Comparison of ENCODE assay signal across 20 cellular contexts in genomic region chr12:93664573-93665138, GRCh38. TPM values are rescaled to one million over a fixed set of nuclear protein-coding genes. Genes with fewer than 3 reads are reported as not detected.
DNase-seq lines count a peak whose midpoint lies in the region; ATAC-seq, FAIRE-seq and TF ChIP-seq lines count a peak whose summit lies in the region.
"Had no signal": no experiment of that assay in that cellular context is flagged by ENCODE, and none has a peak within 500 bp of the region (broad histone marks: within the 10 kb centered on the region; RNA-seq: fewer than 3 reads in every experiment).

No MANE protein-coding gene starts in this region.

- TF ChIP-seq CTCF in IMR-90 (conservative IDR thresholded peaks at IDR 0.05; ENCODE audit: low read depth, low read length) = no peak
- TF ChIP-seq CTCF in astrocyte of the cerebellum (IDR thresholded peaks at IDR 0.05; ENCODE audit: low read depth, low read length, missing control alignments) = no peak
- TF ChIP-seq CTCF in fibroblast of the aortic adventitia (IDR thresholded peaks at IDR 0.05; ENCODE audit: insufficient read depth, low read length) = no peak
- no peak for TF ChIP-seq CTCF in D721Med (IDR thresholded peaks at IDR 0.05; ENCODE audit: insufficient read depth, missing control alignments)

- no peak overlapping the region for H3K18ac ChIP-seq in IMR-90 (ENCODE audit: low read depth, low read length)

- H3K23ac ChIP-seq in IMR-90 (ENCODE audit: low read depth, low read length) = no peak overlapping the region

- no peak overlapping the region for H2AK9ac ChIP-seq in IMR-90 (replicated peaks; ENCODE audit: low read depth, low read length, poor library complexity)

- TF ChIP-seq RAD21 in IMR-90 (IDR thresholded peaks at IDR 0.05; ENCODE audit: low read length) = no peak

- CTCF ChIA-PET in IMR-90 (lab: Yijun Ruan, JAX) = no interaction called here

- no peak overlapping the region for H3K56ac ChIP-seq in IMR-90 (ENCODE audit: extremely low read depth, insufficient read depth, low read length)

- H3K4me3 ChIP-seq in IMR-90 (ENCODE audit: insufficient read depth, low read depth, low read length) (no peak overlapping the region), astrocyte of the cerebellum (ENCODE audit: low read depth, low read length) (no peak overlapping the region), fibroblast of the aortic adventitia (ENCODE audit: low read depth, low read length) (no peak overlapping the region), skeletal muscle cell (ENCODE audit: low read depth, low read length) (no peak overlapping the region)
- H3K4me3 ChIP-seq: adrenal gland, heart left ventricle, left lung, SK-N-MC had no signal

- H2BK20ac ChIP-seq in IMR-90 (ENCODE audit: low read depth, low read length) = no peak overlapping the region

- H2BK15ac ChIP-seq in IMR-90 (ENCODE audit: low read depth, low read length) = no peak overlapping the region

- no peak for TF ChIP-seq POLR2A in IMR-90 (IDR thresholded peaks at IDR 0.05; ENCODE audit: low read depth, low read length)

- no peak overlapping the region for H2AFZ ChIP-seq in IMR-90 (replicated peaks; ENCODE audit: low read length, poor library complexity)

- H4K20me1 ChIP-seq in IMR-90 (ENCODE audit: insufficient read depth, low read length) = no peaks in the 10 kb centered on the region

- no peak overlapping the region for H3K27ac ChIP-seq in IMR-90 (ENCODE audit: insufficient read depth, low read length)
- H3K27ac ChIP-seq: adrenal gland, heart left ventricle, left lung, SK-N-MC, WERI-Rb-1 had no signal

- intact Hi-C loops in IMR-90 (cut with micrococcal nuclease) = no loop called here

- H3K9ac ChIP-seq in IMR-90 (ENCODE audit: low read depth, low read length) = no peak overlapping the region

- peaks cover 3% of the 10 kb centered on the region; the same call in 1 of the 2 replicates for H3K9me1 ChIP-seq in IMR-90 (ENCODE audit: insufficient read depth, low read length)

- no peak overlapping the region for H3K4me2 ChIP-seq in IMR-90 (ENCODE audit: low read depth, low read length)

- no peak overlapping the region for H4K91ac ChIP-seq in IMR-90 (ENCODE audit: insufficient read depth, low read depth, low read length)

- ATAC-seq in IMR-90 (ENCODE audit: low read depth) = no peak
- ATAC-seq: heart left ventricle, left lung had no signal

- DNase-seq in IMR-90 (peak; percentile 25), astrocyte of the cerebellum (ENCODE audit: low read depth) (peak; percentile 13), fibroblast of the aortic adventitia (ENCODE audit: low read depth) (peak; percentile 27), skeletal muscle cell (ENCODE audit: low read depth) (peak; percentile 13), D721Med (ENCODE audit: insufficient read length, low spot score) (no peak), NCI-H1092 (lab: John Stamatoyannopoulos, UW) (no peak), germinal center (ENCODE audit: low spot score) (no peak)
- DNase-seq: activated CD4-positive, alpha-beta memory T cell treated with anti-CD3 and anti-CD28 coated beads for 36 hours; activated T-cell treated with anti-CD3 and anti-CD28 coated beads, Interleukin-2, amount 50 U/mL, for 1 hour; adrenal gland; BE2C; erythroblast; heart left ventricle; left lung; NCI-H1048; NCI-H2081; NCI-H446; stimulated activated CD4-positive, alpha-beta T cell treated with anti-CD3 and anti-CD28 coated beads, Interleukin-4, amount 100 ng/mL, for 24 hours; WERI-Rb-1 had no signal

- H3K14ac ChIP-seq in IMR-90 (replicated peaks; ENCODE audit: low read depth, low read length) = no peak overlapping the region

- no peaks in the 10 kb centered on the region; a peak in 1 of 4 replicates for H3K79me1 ChIP-seq in IMR-90 (ENCODE audit: low read depth in 1 of 2, low read length in 2 of 2)

- H2BK120ac ChIP-seq in IMR-90 (ENCODE audit: low read depth, low read length) = no peak overlapping the region

- BruUV-seq in IMR-90 (replicated peaks; lab: Mats Ljungman, UMichigan) = no TSS peak

- no peaks in the 10 kb centered on the region for H3K36me3 ChIP-seq in IMR-90 (ENCODE audit: control insufficient read depth, insufficient read depth, low read length)
- H3K36me3 ChIP-seq: adrenal gland, BE2C, heart left ventricle, left lung, WERI-Rb-1 had no signal

- in situ Hi-C loops in IMR-90 (cut with MboI; ENCODE audit: low sequenced_read_pairs) (no loop called here), astrocyte of the cerebellum (cut with HindIII; ENCODE audit: low sequenced_read_pairs) (loop anchor here (5.0 kb wide), 1 partner anchor 48 kb away; no protein-coding TSS in a partner anchor)

- H2BK5ac ChIP-seq in IMR-90 (ENCODE audit: low read depth, low read length, poor library complexity, severe bottlenecking) = no peak overlapping the region

- dilution Hi-C loops in IMR-90 (cut with HindIII; ENCODE audit: low sequenced_read_pairs, unreplicated experiment) = no loop called here

- H4K5ac ChIP-seq in IMR-90 (ENCODE audit: low read depth, low read length) = no peak overlapping the region

- WGBS in IMR-90 (ENCODE audit: extremely low coverage in 2 of 2, insufficient read length in 1 of 2), 2 experiments = 100% methylated on average over 1 of the region's 2 CpGs; no CpG with 5 or more reads in 1 of the 2 experiments

- POLR2A ChIA-PET in IMR-90 (lab: Charles Lee; ENCODE audit: unreplicated experiment) = no interaction called here

- H4K8ac ChIP-seq in IMR-90 (ENCODE audit: low read depth in 2 of 2, low read length in 2 of 2) = no peak overlapping the region

- FAIRE-seq in D721Med (lab: Jason Lieb, UNC) = no peak

- no peak overlapping the region for H2AK5ac ChIP-seq in IMR-90 (ENCODE audit: low read depth, low read length)

- peaks cover 6% of the 10 kb centered on the region for H3K4me1 ChIP-seq in IMR-90 (ENCODE audit: control insufficient read depth, insufficient read depth, low read length)
- H3K4me1 ChIP-seq: adrenal gland, BE2C, heart left ventricle, left lung had no signal

- peaks cover 3% of the 10 kb centered on the region for H3K9me3 ChIP-seq in IMR-90 (ENCODE audit: control insufficient read depth, insufficient read depth, low read length)
- H3K9me3 ChIP-seq: adrenal gland, BE2C, heart left ventricle had no signal

- H3K27me3 ChIP-seq in IMR-90 (ENCODE audit: control insufficient read depth, insufficient read depth, low read length) = no peaks in the 10 kb centered on the region
- H3K27me3 ChIP-seq: adrenal gland, BE2C, heart left ventricle, left lung had no signal

- H3K4ac ChIP-seq in IMR-90 (ENCODE audit: low read depth, low read length) = no peak overlapping the region

TF ChIP-seq in IMR-90, 13 proteins besides CTCF, POLR2A, EP300 and RAD21:
- TF ChIP-seq CEBPB (IDR thresholded peaks at IDR 0.05; ENCODE audit: low read depth, low read length) (peak; percentile 51; the same call in 1 of the 2 replicates), CHD1 (IDR thresholded peaks at IDR 0.05; ENCODE audit: low read depth, low read length) (no peak), MAZ (IDR thresholded peaks at IDR 0.05; ENCODE audit: borderline replicate concordance, low read depth, low read length) (no peak)

RNA-seq across cellular contexts. Expression of gene CRADD, which starts 12.5 kb away (rescaled TPM):
- total RNA-seq in IMR-90 (2012; rRNA removed) (12.2 and 14.0 TPM in 2 replicates), fibroblast of the aortic adventitia (ENCODE audit: low replicate concordance) (12.4 and 12.9 TPM in 2 replicates)
- polyA plus RNA-seq in IMR-90 (2012; rRNA removed) = 10.9 and 11.1 TPM in 2 replicates
- polyA plus RNA-seq in IMR-90 (2012; cell fraction: cytosol; rRNA removed) = 9.5 and 10.5 TPM in 2 replicates
- polyA plus RNA-seq in IMR-90 (2012; cell fraction: nucleus; rRNA removed; ENCODE audit: low replicate concordance) = 3.7 and 4.2 TPM in 2 replicates

Comparison
In these comparisons a context has a peak if more than half of its experiments do, and no peak if none do; other contexts are left out.
1. DNase-seq: peak in IMR-90 (single experiment), astrocyte of the cerebellum (single experiment), fibroblast of the aortic adventitia (single experiment) and skeletal muscle cell (single experiment); none in D721Med (single experiment), NCI-H1092 (single experiment) and germinal center (single experiment).